Comparison of ENCODE assay signal across 12 cellular contexts in genomic region chr7:29865526-29865925, GRCh38. TPM values are rescaled to one million over a fixed set of nuclear protein-coding genes. Genes with fewer than 3 reads are reported as not detected.
DNase-seq lines count a peak whose midpoint lies in the region; ATAC-seq, FAIRE-seq and TF ChIP-seq lines count a peak whose summit lies in the region.
"Had no signal": no experiment of that assay in that cellular context is flagged by ENCODE, and none has a peak within 500 bp of the region (broad histone marks: within the 10 kb centered on the region; RNA-seq: fewer than 3 reads in every experiment).

No MANE protein-coding gene starts in this region.

- H3K36me3 Mint-ChIP-seq in GM23338 (ENCODE audit: low read depth): no peaks in the 10 kb centered on the region

- no peak for TF ChIP-seq POLR2A in HepG2 (IDR thresholded peaks at IDR 0.05; ENCODE audit: insufficient read depth in 1 of 2, low read depth in 2 of 2, low read length in 2 of 2)

- POLR2A ChIA-PET in AG04449 (lab: Yijun Ruan, JAX) (no interaction called here), HepG2 (lab: Yijun Ruan, JAX) (no interaction called here)

- no peaks in the 10 kb centered on the region for H3K9me2 ChIP-seq in GM23338 (ENCODE audit: insufficient read depth)

- H3K36me3 ChIP-seq in HepG2 (replicated peaks in 1 of 2; ENCODE audit: control insufficient read depth in 1 of 2, insufficient read depth in 2 of 2, low read length in 2 of 2) (no peaks in the 10 kb centered on the region), GM23338 (ENCODE audit: insufficient read depth) (no peaks in the 10 kb centered on the region)

- TF ChIP-seq EP300 in HepG2 (IDR thresholded peaks at IDR 0.05; ENCODE audit: low read depth in 2 of 2, low read length in 2 of 2) (no peak), HepG2 (CRISPR knock-in tag; IDR thresholded peaks at IDR 0.05; ENCODE audit: borderline replicate concordance) (no peak)

- H4K20me1 ChIP-seq in HepG2 (ENCODE audit: insufficient read depth, low read length): no peaks in the 10 kb centered on the region
- no peaks in the 10 kb centered on the region for H4K20me1 ChIP-seq in GM23338 (replicated peaks; ENCODE audit: insufficient read depth)

- in situ Hi-C loops in HepG2 (cut with HindIII; ENCODE audit: extremely low pct_ligation_motif_present, low pct_unique_long_range_greater_than_20kb): no loop called here

- H3K27me3 ChIP-seq in HepG2 (ENCODE audit: control insufficient read depth in 1 of 2, insufficient read depth in 2 of 2, low read length in 2 of 2) (peaks cover 0 to 3% of the 10 kb centered on the region in 2 experiments; a peak in 1 of 5 replicates), GM23338 (ENCODE audit: insufficient read depth) (no peaks in the 10 kb centered on the region)

- no peak overlapping the region for H3K9ac ChIP-seq in HepG2 (ENCODE audit: insufficient read depth, low read depth, low read length)

- H3K27ac ChIP-seq in HepG2 (ENCODE audit: extremely low read length, insufficient read depth, low read length) (no peak overlapping the region), GM23338 (ENCODE audit: low read depth) (no peak overlapping the region)

- H3K4me1 ChIP-seq in HepG2 (ENCODE audit: insufficient read depth, low read length) (no peaks in the 10 kb centered on the region), GM23338 (ENCODE audit: insufficient read depth) (0 out of 2 replicates have a peak, but pooled peaks cover 8% of the 10 kb centered on the region)

- intact Hi-C loops in HepG2 (cut with micrococcal nuclease; ENCODE audit: unreplicated experiment): no loop called here

- no peaks in the 10 kb centered on the region for H3K9me3 ChIP-seq in HepG2 (ENCODE audit: low read length)

- H3K4me2 ChIP-seq in HepG2 (ENCODE audit: low read depth, low read length) (no peak overlapping the region), GM23338 (no peak overlapping the region)

- no peak overlapping the region for H3K4me3 Mint-ChIP-seq in GM23338

- peaks cover 5% of the 10 kb centered on the region for H3K4me1 Mint-ChIP-seq in GM23338

- no peak overlapping the region for H2AFZ ChIP-seq in HepG2 (ENCODE audit: low read length)
- H2AFZ ChIP-seq in GM23338: no peak overlapping the region

- no peaks in the 10 kb centered on the region for H3F3A ChIP-seq in GM23338 (replicated peaks; ENCODE audit: low read depth)

- no peak for FAIRE-seq in HepG2 (lab: Jason Lieb, UNC)

- peak; percentile 52 for DNase-seq in AG04449 (ENCODE audit: low read depth, low spot score)
- peak; percentile 88 for DNase-seq in M059J (ENCODE audit: low read depth)
- peak; percentile 64 for DNase-seq in dedifferentiated amniotic fluid mesenchymal stem cell (ENCODE audit: extremely low spot score)
- peak; percentile 15 for DNase-seq in HepG2 (ENCODE audit: low spot score)
- DNase-seq in T-helper 9 cell: no peak
- DNase-seq in DMS 273 treated with DMSO at 0.1 percent for 48 hours (lab: John Stamatoyannopoulos, UW): no peak
- no peak for DNase-seq in activated T-cell treated with anti-CD3 and anti-CD28 coated beads, Interleukin-2, amount 50 U/mL, for 1 hour
- DNase-seq in GM23338 (ENCODE audit: low spot score): no peak
- DNase-seq: activated naive CD4-positive, alpha-beta T cell; NCI-H2081 had no signal

- H3K9me3 Mint-ChIP-seq in GM23338: no peaks in the 10 kb centered on the region

- WGBS in HepG2 (ENCODE audit: low lambda C conversion rate): 0% methylated on average over 3 of the region's 4 CpGs

- peaks cover 3% of the 10 kb centered on the region for H3K27me3 Mint-ChIP-seq in GM23338 (ENCODE audit: insufficient read depth, low read depth, poor library complexity)

- no TSS peak for BruUV-seq in HepG2 (replicated peaks; lab: Mats Ljungman, UMichigan)

- TF ChIP-seq CTCF in AG04449 (IDR thresholded peaks at IDR 0.05; ENCODE audit: insufficient read depth, low read length, missing control alignments) (no peak), HepG2 (CRISPR knock-in tag; IDR thresholded peaks at IDR 0.05) (no peak), GM23338 (conservative IDR thresholded peaks at IDR 0.05; ENCODE audit: low read depth in 2 of 2) (no peak)

- ATAC-seq in HepG2 (no peak), GM23338 (no peak)
- ATAC-seq: activated CD4-positive, CD25-positive, alpha-beta regulatory T cell treated with anti-CD3 and anti-CD28 coated beads, Interleukin-2, amount 50 U/mL, for 24 hours had no signal

- no peak for TF ChIP-seq RAD21 in HepG2 (CRISPR knock-in tag; IDR thresholded peaks at IDR 0.05)

- no peak overlapping the region for H3K4me3 ChIP-seq in AG04449 (ENCODE audit: low read depth, low read length)
- no peak overlapping the region for H3K4me3 ChIP-seq in HepG2 (replicated peaks in 1 of 3; ENCODE audit: insufficient read depth in 1 of 3, low read depth in 2 of 3, low read length in 3 of 3)
- no peak overlapping the region for H3K4me3 ChIP-seq in GM23338
- H3K4me3 ChIP-seq: lung had no signal

- H3K27ac Mint-ChIP-seq in GM23338: no peak overlapping the region

- H3K79me2 ChIP-seq in HepG2 (ENCODE audit: insufficient read depth, low read length) (no peaks in the 10 kb centered on the region), GM23338 (replicated peaks; ENCODE audit: insufficient read depth) (no peaks in the 10 kb centered on the region)

- CTCF ChIA-PET in AG04449 (lab: Yijun Ruan, JAX): interaction anchor here (1.6 kb wide), 1 partner anchor 8 kb away, joined by 3 read pairs; no protein-coding TSS in a partner anchor
- CTCF ChIA-PET in HepG2 (lab: Yijun Ruan, JAX; ENCODE audit: low intra/inter-chr PET ratio, low total read pairs): no interaction called here

TF ChIP-seq in HepG2, 621 proteins besides CTCF, POLR2A, EP300 and RAD21 (continues in another document):
- TF ChIP-seq EHMT2 (IDR thresholded peaks at IDR 0.05; ENCODE audit: borderline replicate concordance, low read depth, low read length): no peak

TF ChIP-seq in GM23338, 12 proteins besides CTCF, POLR2A, EP300 and RAD21 (continues in another document):
- TF ChIP-seq CREB1 (CRISPR knock-in tag; IDR thresholded peaks at IDR 0.05; ENCODE audit: low read depth): no peak
- no peak for TF ChIP-seq EZH2phosphoT487 (IDR thresholded peaks at IDR 0.05; ENCODE audit: unreplicated experiment)
- TF ChIP-seq STAT1 (IDR thresholded peaks at IDR 0.05; ENCODE audit: unreplicated experiment): no peak
- no peak for TF ChIP-seq ETS1 (IDR thresholded peaks at IDR 0.05)
- no peak for TF ChIP-seq ZNF114 (CRISPR knock-in tag; IDR thresholded peaks at IDR 0.05)
- no peak for TF ChIP-seq JUNB (IDR thresholded peaks at IDR 0.05; ENCODE audit: unreplicated experiment)
- no peak for TF ChIP-seq NANOG (IDR thresholded peaks at IDR 0.05; ENCODE audit: borderline replicate concordance)

RNA-seq across cellular contexts. Expression of gene WIPF3, which starts 59.2 kb away (rescaled TPM):
- total RNA-seq in M059J (2014; rRNA removed; shearing (Covaris generic)): not detected in 2 replicates
- total RNA-seq in HepG2 (2016; rRNA removed; fragmentation: Illumina TruSeq; extraction: Trizol): 0.06 TPM in 1 of 2 replicates, not detected in the other
- 0.09 TPM in 1 of 2 replicates, not detected in the other for total RNA-seq in HepG2 (2016; cell fraction: cytosol; rRNA removed; fragmentation: Illumina TruSeq; extraction: Trizol; ENCODE audit: low read depth)
- total RNA-seq in HepG2 (2016; cell fraction: insoluble cytoplasmic fraction; rRNA removed; fragmentation: Illumina TruSeq; extraction: Trizol): 0.04 TPM in 2 replicates
- 0.07 and 0.09 TPM in 2 replicates for total RNA-seq in HepG2 (2016; cell fraction: membrane; rRNA removed; fragmentation: Illumina TruSeq; extraction: Trizol)
- total RNA-seq in HepG2 (2016; cell fraction: nucleus; rRNA removed; fragmentation: Illumina TruSeq; extraction: Trizol): not detected in 2 replicates
- polyA plus RNA-seq in HepG2 (2011; rRNA removed) (0.01 and 0.03 TPM in 2 replicates), GM23338 (2016; fragmentation: Nextera tagmentation; extraction: Ambion mirVana) (10.0 and 11.4 TPM in 2 replicates)
- 0.01 and 0.03 TPM in 2 replicates for polyA plus RNA-seq in HepG2 (2011; cell fraction: cytosol; rRNA removed)
- 0.03 TPM in 1 of 2 replicates, not detected in the other for polyA plus RNA-seq in HepG2 (2011; cell fraction: nucleus; rRNA removed)
- not detected in 2 replicates for polyA plus RNA-seq in HepG2 (2012)
- polyA plus RNA-seq in HepG2 (2016; cell fraction: cytosol; fragmentation: Illumina TruSeq; extraction: Trizol; ENCODE audit: low read depth): 0.16 TPM in 2 replicates
- polyA plus RNA-seq in HepG2 (2016; cell fraction: insoluble cytoplasmic fraction; fragmentation: Illumina TruSeq; extraction: Trizol; ENCODE audit: low read depth): 0.11 and 0.13 TPM in 2 replicates
- 0.29 and 0.41 TPM in 2 replicates for polyA plus RNA-seq in HepG2 (2016; cell fraction: membrane; fragmentation: Illumina TruSeq; extraction: Trizol; ENCODE audit: low read depth)
- 0.19 and 0.22 TPM in 2 replicates for polyA plus RNA-seq in HepG2 (2016; cell fraction: nucleus; fragmentation: Illumina TruSeq; extraction: Trizol; ENCODE audit: insufficient read depth, low read depth)
- 0.04 TPM in 1 of 2 replicates, not detected in the other for polyA minus RNA-seq in HepG2 (2011; rRNA and poly(A)+ RNA removed; ENCODE audit: low replicate concordance)
- not detected in 2 replicates for polyA minus RNA-seq in HepG2 (2011; cell fraction: cytosol; rRNA and poly(A)+ RNA removed)
- polyA minus RNA-seq in HepG2 (2011; cell fraction: nucleus; rRNA and poly(A)+ RNA removed): 0.13 TPM in 1 of 2 replicates, not detected in the other
- 5.7 and 5.9 TPM in 2 replicates for total RNA-seq in GM23338 (2014; rRNA removed; shearing (Covaris generic))

Comparison
In these comparisons a context has a peak if more than half of its experiments do, and no peak if none do; other contexts are left out.
1. DNase-seq: peak in AG04449 (single experiment), M059J (single experiment), dedifferentiated amniotic fluid mesenchymal stem cell (single experiment) and HepG2 (single experiment); none in T-helper 9 cell (single experiment), DMS 273 treated with DMSO at 0.1 percent for 48 hours (single experiment), activated T-cell treated with anti-CD3 and anti-CD28 coated beads, Interleukin-2, amount 50 U/mL, for 1 hour (single experiment) and GM23338 (single experiment).